ENCODE assay signal across 17 cellular contexts in genomic region chr2:25758348-25758747, GRCh38.
"Had no signal": no experiment of that assay in that cellular context is flagged by ENCODE, and none has a peak within 500 bp of the region (broad histone marks: within the 10 kb centered on the region; RNA-seq: fewer than 3 reads in every experiment).

No MANE protein-coding gene starts in this region.

- H3K9me3 ChIP-seq: esophagus muscularis mucosa, gastrocnemius medialis, heart right ventricle, left ventricle myocardium inferior, lower lobe of right lung, uterus had no signal

- H3K4me3 ChIP-seq: esophagus muscularis mucosa, gastrocnemius medialis, heart right ventricle, left ventricle myocardium inferior, lower lobe of right lung, uterus had no signal

- H3K36me3 ChIP-seq: uterus had no signal

- DNase-seq: effector memory CD8-positive, alpha-beta T cell; gastrocnemius medialis; heart right ventricle; islet precursor cell; left ventricle myocardium inferior; lower lobe of right lung; mesenchymal stem cell; naive B cell; posterior cingulate gyrus; right cardiac atrium; stimulated activated CD4-positive, alpha-beta T cell treated with anti-CD3 and anti-CD28 coated beads, Interleukin-2, amount 100 ng/mL, for 48 hours; stimulated activated naive CD4-positive, alpha-beta T cell treated with Interleukin-2 at 50 U/mL for 16 hours; uterus had no signal

- H3K9me3 Mint-ChIP-seq: dendritic cell treated with granulocyte-macrophage colony-stimulating factor and Interleukin-4, amounts not matched to agents 40 ng/mL and 50 ng/mL, for 4 days; effector memory CD8-positive, alpha-beta T cell; naive B cell; nephron had no signal

- H3K4me3 Mint-ChIP-seq: dendritic cell treated with granulocyte-macrophage colony-stimulating factor and Interleukin-4, amounts not matched to agents 40 ng/mL and 50 ng/mL, for 4 days; effector memory CD8-positive, alpha-beta T cell; naive B cell; nephron had no signal

- H3K27ac ChIP-seq: epithelial cell of prostate, esophagus muscularis mucosa, gastrocnemius medialis, heart right ventricle, left ventricle myocardium inferior, lower lobe of right lung, uterus had no signal

- H3K4me1 ChIP-seq: esophagus muscularis mucosa, gastrocnemius medialis, left ventricle myocardium inferior, lower lobe of right lung, uterus had no signal

- ATAC-seq: effector memory CD8-positive, alpha-beta T cell; gastrocnemius medialis; heart right ventricle; lower lobe of right lung; right cardiac atrium had no signal

- H3K27me3 ChIP-seq: esophagus muscularis mucosa, gastrocnemius medialis, heart right ventricle, uterus had no signal

- H3K27me3 Mint-ChIP-seq: dendritic cell treated with granulocyte-macrophage colony-stimulating factor and Interleukin-4, amounts not matched to agents 40 ng/mL and 50 ng/mL, for 4 days; effector memory CD8-positive, alpha-beta T cell; naive B cell had no signal

- H3K4me1 Mint-ChIP-seq: nephron had no signal

- H3K27ac Mint-ChIP-seq: dendritic cell treated with granulocyte-macrophage colony-stimulating factor and Interleukin-4, amounts not matched to agents 40 ng/mL and 50 ng/mL, for 4 days had no signal
